Comparison of ENCODE assay signal across 1 cellular context in genomic region chr1:156074661-156075060, GRCh38.
TF ChIP-seq lines count a peak whose summit lies in the region.

No MANE protein-coding gene starts in this region.

TF ChIP-seq in SK-N-SH, 30 proteins besides CTCF, POLR2A, EP300 and RAD21 (continued from another document):
- no peak for TF ChIP-seq USF2 (IDR thresholded peaks at IDR 0.05; ENCODE audit: borderline replicate concordance, low read depth, low read length)
- TF ChIP-seq YY1 (IDR thresholded peaks at IDR 0.05; ENCODE audit: low read depth): no peak
- TF ChIP-seq ZBTB33 (IDR thresholded peaks at IDR 0.05; ENCODE audit: borderline replicate concordance, low read depth): no peak
- TF ChIP-seq RCOR1 (IDR thresholded peaks at IDR 0.05; ENCODE audit: low read length): no peak
- TF ChIP-seq REST (IDR thresholded peaks at IDR 0.05; ENCODE audit: low read depth, low read length): no peak
